13 cellular contexts compared by ENCODE assay signal in the genomic region with DNA sequence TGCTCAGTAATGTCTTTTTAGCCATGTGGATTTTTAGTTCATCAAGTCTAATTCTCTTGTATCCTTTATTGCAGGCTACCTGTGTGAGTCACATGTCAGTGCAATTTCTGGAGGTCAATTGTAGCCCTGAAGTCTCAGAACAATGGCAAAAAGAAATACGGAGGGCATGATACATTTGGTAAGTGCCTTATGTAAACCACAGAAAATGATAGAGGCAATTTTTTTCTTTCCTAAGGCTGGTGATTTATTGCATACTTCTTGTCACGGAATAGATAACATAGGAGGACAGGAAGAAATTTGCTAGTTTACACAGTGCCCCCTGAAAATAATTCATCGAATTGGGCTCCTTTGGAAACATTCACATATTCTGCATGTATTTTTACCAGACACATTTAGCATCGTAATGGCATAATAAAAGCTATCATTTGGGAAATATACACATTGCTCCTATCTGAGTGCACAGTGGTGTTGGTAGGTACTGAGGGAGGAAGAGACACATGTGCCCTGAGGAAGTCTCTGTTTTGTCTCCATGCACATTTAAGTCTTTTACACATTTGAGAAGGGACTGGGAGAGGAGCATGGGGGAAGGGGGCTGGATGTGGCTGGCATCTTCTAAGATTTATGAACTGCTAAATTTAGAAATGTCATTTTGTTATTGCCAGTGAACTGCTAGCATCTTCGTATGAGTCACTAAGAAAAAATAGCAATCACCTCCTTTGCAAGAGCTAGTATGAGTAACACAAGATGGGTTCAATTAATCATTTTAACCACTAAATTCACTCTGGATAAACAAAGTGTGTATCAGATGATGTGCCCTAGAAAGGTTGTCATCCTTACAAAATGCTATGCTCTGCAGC.
DNase-seq lines count a peak whose midpoint lies in the region; ATAC-seq, FAIRE-seq and TF ChIP-seq lines count a peak whose summit lies in the region.
"Had no signal": no experiment of that assay in that cellular context is flagged by ENCODE, and none has a peak within 500 bp of the region (broad histone marks: within the 10 kb centered on the region; RNA-seq: fewer than 3 reads in every experiment).

No MANE protein-coding gene starts in this region.

- no peak for FAIRE-seq in HTR-8/SVneo (lab: Jason Lieb, UNC)
- FAIRE-seq: keratinocyte had no signal

- no peaks in the 10 kb centered on the region for H3K36me3 Mint-ChIP-seq in nephron progenitor cell (ENCODE audit: low read depth)

- no peaks in the 10 kb centered on the region for H3K9me3 Mint-ChIP-seq in nephron progenitor cell

- H3K27me3 Mint-ChIP-seq in nephron progenitor cell (ENCODE audit: low read depth, poor library complexity), result no peaks in the 10 kb centered on the region

- no peaks in the 10 kb centered on the region for H3K27me3 ChIP-seq in kidney epithelial cell (ENCODE audit: control insufficient read depth, insufficient read depth, low read length)

- DNase-seq in AG10803 (ENCODE audit: low read depth), result peak; percentile 76
- peak; percentile 10 for DNase-seq in HTR-8/SVneo (ENCODE audit: insufficient read length, low spot score)
- DNase-seq in SHP77 (lab: John Stamatoyannopoulos, UW), result peak; percentile 21 to 26
- DNase-seq in kidney epithelial cell (ENCODE audit: low read depth), result peak; percentile 60
- DNase-seq in nephron progenitor cell, result no peak
- DNase-seq in KG1 (lab: John Stamatoyannopoulos, UW), result no peak
- DNase-seq in effector CD4-positive, alpha-beta T cell, result no peak
- DNase-seq: dorsolateral prefrontal cortex, Kasumi-1, right cardiac atrium, SW 1271 had no signal

- H3K4me3 Mint-ChIP-seq in nephron progenitor cell, result no peak overlapping the region

- no peaks in the 10 kb centered on the region for H3K36me3 ChIP-seq in kidney epithelial cell (ENCODE audit: control insufficient read depth, insufficient read depth, low read length)

- TF ChIP-seq CTCF in AG10803 (conservative IDR thresholded peaks at IDR 0.05; ENCODE audit: low read length) (no peak), kidney epithelial cell (IDR thresholded peaks at IDR 0.05; ENCODE audit: insufficient read depth, low read length, poor library complexity, severe bottlenecking) (no peak), nephron progenitor cell (IDR thresholded peaks at IDR 0.05) (no peak)

- H3K4me1 Mint-ChIP-seq in nephron progenitor cell, result peaks cover 21% of the 10 kb centered on the region

- H3K4me3 ChIP-seq in AG10803 (ENCODE audit: low read length), result no peak overlapping the region; the same call in 1 of the 2 replicates
- no peak overlapping the region for H3K4me3 ChIP-seq in kidney epithelial cell (ENCODE audit: low read depth, low read length)
- H3K4me3 ChIP-seq: dorsolateral prefrontal cortex had no signal

- no peak for ATAC-seq in GM19455 (IDR thresholded peaks at IDR 0.05; ENCODE audit: unreplicated experiment)
- ATAC-seq: right cardiac atrium had no signal

- no peak overlapping the region for H3K27ac Mint-ChIP-seq in nephron progenitor cell

Comparison
In these comparisons a context has a peak if more than half of its experiments do, and no peak if none do; other contexts are left out.
1. DNase-seq: peak in AG10803 (single experiment), HTR-8/SVneo (single experiment), SHP77 (2 of 2) and kidney epithelial cell (single experiment); none in nephron progenitor cell (single experiment), KG1 (single experiment) and effector CD4-positive, alpha-beta T cell (single experiment).